Comparison of ENCODE assay signal across 16 cellular contexts in genomic region chr9:70228098-70228497, GRCh38. TPM values are rescaled to one million over a fixed set of nuclear protein-coding genes. Genes with fewer than 3 reads are reported as not detected.
DNase-seq lines count a peak whose midpoint lies in the region; FAIRE-seq and TF ChIP-seq lines count a peak whose summit lies in the region.
"Had no signal": no experiment of that assay in that cellular context is flagged by ENCODE, and none has a peak within 500 bp of the region (broad histone marks: within the 10 kb centered on the region; RNA-seq: fewer than 3 reads in every experiment).

No MANE protein-coding gene starts in this region.

- no peak for TF ChIP-seq CTCF in keratinocyte (optimal IDR thresholded peaks at IDR 0.05 in 1 of 3, IDR thresholded peaks at IDR 0.05 in 1 of 3, conservative IDR thresholded peaks at IDR 0.05 in 1 of 3; ENCODE audit: extremely low read depth in 1 of 3, insufficient read depth in 2 of 3, low read length in 3 of 3)
- no peak for TF ChIP-seq CTCF in smooth muscle cell (IDR thresholded peaks at IDR 0.05; ENCODE audit: borderline replicate concordance, insufficient read depth, poor library complexity, severe bottlenecking)
- TF ChIP-seq CTCF in suprapubic skin (IDR thresholded peaks at IDR 0.05), result no peak

- dilution Hi-C loops in keratinocyte (cut with MboI; ENCODE audit: extremely low pct_ligation_motif_present, low sequenced_read_pairs), result no loop called here

- no peaks in the 10 kb centered on the region for H3K36me3 ChIP-seq in keratinocyte (ENCODE audit: control insufficient read depth in 2 of 2, extremely low read depth in 1 of 2, insufficient read depth in 2 of 2, low read length in 2 of 2)
- H3K36me3 ChIP-seq in smooth muscle cell (ENCODE audit: low read depth), result peaks cover 11% of the 10 kb centered on the region
- no peaks in the 10 kb centered on the region for H3K36me3 ChIP-seq in suprapubic skin
- H3K36me3 ChIP-seq: BLaER1, MG63 had no signal

- H3K9ac ChIP-seq in keratinocyte (ENCODE audit: control insufficient read depth, extremely low read depth, insufficient read depth, low read length) (no peak overlapping the region), smooth muscle cell (ENCODE audit: low read depth) (no peak overlapping the region)
- H3K9ac ChIP-seq: BLaER1, KMS-11 had no signal

- H3K27me3 ChIP-seq in keratinocyte (ENCODE audit: control insufficient read depth, extremely low read depth, insufficient read depth, low read length) (no peaks in the 10 kb centered on the region), smooth muscle cell (ENCODE audit: low read depth) (no peaks in the 10 kb centered on the region), suprapubic skin (no peaks in the 10 kb centered on the region)
- H3K27me3 ChIP-seq: BLaER1, MG63 had no signal

- peak; percentile 60 for FAIRE-seq in keratinocyte (lab: Jason Lieb, UNC)
- FAIRE-seq in H54 (lab: Jason Lieb, UNC), result no peak

- H2AFZ ChIP-seq in keratinocyte (ENCODE audit: control insufficient read depth, low read length) (no peak overlapping the region), smooth muscle cell (ENCODE audit: low read depth) (no peak overlapping the region)

- H3F3A ChIP-seq in smooth muscle cell (ENCODE audit: low read depth), result no peaks in the 10 kb centered on the region

- H4K20me1 ChIP-seq in keratinocyte (ENCODE audit: control insufficient read depth, extremely low read depth, insufficient read depth, low read length), result no peaks in the 10 kb centered on the region
- peaks cover 7% of the 10 kb centered on the region for H4K20me1 ChIP-seq in smooth muscle cell (ENCODE audit: low read depth)
- H4K20me1 ChIP-seq: BLaER1 had no signal

- H3K27ac ChIP-seq in keratinocyte (ENCODE audit: control insufficient read depth, insufficient read depth, low read length) (no peak overlapping the region), smooth muscle cell (ENCODE audit: low read depth) (peak overlapping the region; percentile 83), suprapubic skin (no peak overlapping the region)
- H3K27ac ChIP-seq: BLaER1, HL-60, KMS-11 had no signal

- H3K4me1 ChIP-seq in keratinocyte (ENCODE audit: control insufficient read depth, extremely low read depth, insufficient read depth, low read length) (no peaks in the 10 kb centered on the region), smooth muscle cell (ENCODE audit: low read depth) (peaks cover 13% of the 10 kb centered on the region), suprapubic skin (no peaks in the 10 kb centered on the region)
- H3K4me1 ChIP-seq: BLaER1 had no signal

- H3K4me2 ChIP-seq in keratinocyte (ENCODE audit: control insufficient read depth, extremely low read depth, insufficient read depth, low read depth, low read length) (no peak overlapping the region), smooth muscle cell (no peak overlapping the region)
- H3K4me2 ChIP-seq: BLaER1, KMS-11 had no signal

- DNase-seq in NCI-H2227 treated with DMSO at 0.1 percent for 48 hours (lab: John Stamatoyannopoulos, UW) (peak; percentile 8), NCI-H2227 (lab: John Stamatoyannopoulos, UW; ENCODE audit: unreplicated experiment) (no peak), NCI-H748 (lab: John Stamatoyannopoulos, UW; ENCODE audit: unreplicated experiment) (peak; percentile 41), keratinocyte (ENCODE audit: low read depth, low spot score) (no peak), smooth muscle cell (lab: John Stamatoyannopoulos, UW; ENCODE audit: unreplicated experiment) (no peak), foreskin melanocyte (no peak), H54 (ENCODE audit: insufficient read length, low spot score) (no peak), suprapubic skin (ENCODE audit: low spot score in 2 of 2) (no peak)
- DNase-seq: 8988T, DMS 273 treated with DMSO at 0.1 percent for 48 hours, GOT3, MG63, NCI-H345 had no signal

- H3K4me3 ChIP-seq in keratinocyte (ENCODE audit: control insufficient read depth in 2 of 3, extremely low read depth in 1 of 3, insufficient read depth in 2 of 3, low read depth in 1 of 3, low read length in 3 of 3), result no peak overlapping the region
- H3K4me3 ChIP-seq in smooth muscle cell, result no peak overlapping the region
- no peak overlapping the region for H3K4me3 ChIP-seq in suprapubic skin
- H3K4me3 ChIP-seq: BLaER1, MG63 had no signal

- H3K9me3 ChIP-seq in keratinocyte (ENCODE audit: control insufficient read depth, low read depth, low read length), result no peaks in the 10 kb centered on the region
- peaks cover 3% of the 10 kb centered on the region for H3K9me3 ChIP-seq in smooth muscle cell (replicated peaks; ENCODE audit: low read depth)
- H3K9me3 ChIP-seq in suprapubic skin, result no peaks in the 10 kb centered on the region
- H3K9me3 ChIP-seq: BLaER1, MG63 had no signal

- WGBS in smooth muscle cell (ENCODE audit: low lambda C conversion rate), result 78% methylated on average over 2 of the region's 2 CpGs
- 65% methylated on average over 2 of the region's 2 CpGs for WGBS in suprapubic skin

- TF ChIP-seq POLR2A in H54 (IDR thresholded peaks at IDR 0.05; ENCODE audit: low read depth, low read length), result no peak
- TF ChIP-seq POLR2A in suprapubic skin (IDR thresholded peaks at IDR 0.05), result no peak

- no peak for TF ChIP-seq EP300 in suprapubic skin (IDR thresholded peaks at IDR 0.05)

- H3K9me1 ChIP-seq in keratinocyte (ENCODE audit: control insufficient read depth, extremely low read depth, insufficient read depth, low read length), result no peaks in the 10 kb centered on the region

- H3K79me2 ChIP-seq in keratinocyte (ENCODE audit: control insufficient read depth, insufficient read depth, low read length), result no peaks in the 10 kb centered on the region
- peaks cover 79% of the 10 kb centered on the region for H3K79me2 ChIP-seq in smooth muscle cell (ENCODE audit: low read depth)

RNA-seq across cellular contexts. Expression of gene SMC5, which starts 30.7 kb away (rescaled TPM):
- polyA plus RNA-seq in keratinocyte, result 8.1 to 16.5 TPM (median 9.1 TPM) in 3 replicates
- polyA plus RNA-seq in keratinocyte (2011; ENCODE audit: low read depth), result 22.1 TPM
- polyA plus RNA-seq in keratinocyte (2011; cell fraction: cytosol; rRNA removed), result 4.5 and 8.3 TPM in 2 replicates
- 13.5 and 46.8 TPM in 2 replicates for polyA plus RNA-seq in keratinocyte (2011; cell fraction: nucleus; rRNA removed)
- polyA plus RNA-seq in keratinocyte (2012; ENCODE audit: low replicate concordance), result 7.0 and 11.9 TPM in 2 replicates
- 1.6 to 13.8 TPM (median 3.8 TPM) in 3 replicates for polyA minus RNA-seq in keratinocyte
- 6.7 TPM for polyA minus RNA-seq in keratinocyte (2011; cell fraction: cytosol; rRNA and poly(A)+ RNA removed)
- polyA minus RNA-seq in keratinocyte (2011; cell fraction: nucleus; rRNA and poly(A)+ RNA removed), result 11.0 and 24.7 TPM in 2 replicates
- 81.4 and 95.2 TPM in 2 replicates for total RNA-seq in smooth muscle cell
- polyA plus RNA-seq in smooth muscle cell, result 31.2 and 36.1 TPM in 2 replicates
- 10 to 100 TPM; 23.8 to 40.6 (median 27.3) TPM for total RNA-seq in suprapubic skin

Comparison
In these comparisons a context has a peak if more than half of its experiments do, and no peak if none do; other contexts are left out.
1. DNase-seq: peak in NCI-H2227 treated with DMSO at 0.1 percent for 48 hours (single experiment) and NCI-H748 (single experiment); none in NCI-H2227 (single experiment), keratinocyte (single experiment), smooth muscle cell (single experiment), foreskin melanocyte (single experiment), H54 (single experiment) and suprapubic skin (0 of 2).